Comparison of ENCODE assay signal across 8 cellular contexts in the genomic region with DNA sequence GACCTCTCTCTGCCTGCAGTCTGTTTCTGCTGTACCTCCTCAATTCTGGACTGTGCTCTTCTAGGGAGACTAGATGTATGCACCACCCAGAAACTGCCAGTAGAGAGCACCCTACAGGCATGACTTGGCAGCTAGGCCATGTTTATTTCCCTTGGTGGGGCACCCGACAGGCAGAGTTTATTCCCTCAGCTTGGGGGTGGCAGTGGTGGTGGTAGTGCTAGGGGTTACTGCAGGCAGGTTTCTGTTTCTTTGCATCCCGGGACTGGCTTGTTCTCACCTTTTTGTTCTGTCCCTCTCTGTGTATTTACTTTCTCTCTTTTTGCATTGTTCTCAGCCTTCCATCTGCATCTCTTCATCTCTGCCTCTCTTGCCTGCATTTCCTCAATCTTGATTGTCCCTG. TPM values are rescaled to one million over a fixed set of nuclear protein-coding genes. Genes with fewer than 3 reads are reported as not detected.
DNase-seq lines count a peak whose midpoint lies in the region; ATAC-seq, FAIRE-seq and TF ChIP-seq lines count a peak whose summit lies in the region.

No MANE protein-coding gene starts in this region.

- CTCF ChIA-PET in A673 (lab: Charles Lee): interaction anchor here (0.5 to 1.0 kb wide), 6 partner anchors 9 to 414 kb away, joined by 3 to 5 read pairs (median 4); no protein-coding TSS in a partner anchor
- CTCF ChIA-PET in GM12878 (lab: Yijun Ruan, JAX): interaction anchor here (0.6 to 20.4 kb wide), 26 partner anchors 9 to 278 kb away, joined by 3 to 486 read pairs (median 8); partner anchors contain the start of genes FMNL3, PRPF40B and TMBIM6

- FAIRE-seq in GM12891 (lab: Jason Lieb, UNC) (peak; percentile 88), GM12878 (lab: Jason Lieb, UNC) (peak; percentile 79)

- no peaks in the 10 kb centered on the region for H3K36me3 ChIP-seq in A673 (ENCODE audit: insufficient read depth, low read length, poor library complexity, severe bottlenecking)
- H3K36me3 ChIP-seq in MG63: no peaks in the 10 kb centered on the region
- no peaks in the 10 kb centered on the region; a peak in 1 of 4 replicates for H3K36me3 ChIP-seq in GM12878 (ENCODE audit: control insufficient read depth in 2 of 2, insufficient read depth in 2 of 2, low read length in 1 of 2)
- H3K36me3 ChIP-seq in gastrocnemius medialis: peaks cover 0 to 28% of the 10 kb centered on the region in 2 donors

- SMC1A ChIA-PET in GM12878 (lab: Charles Lee; ENCODE audit: uncharacterized antibody, unreplicated experiment): interaction anchor here (0.8 to 8.1 kb wide), 15 partner anchors 9 to 141 kb away, joined by 3 to 72 read pairs (median 5); partner anchors contain the start of gene FMNL3

- H3K4me1 ChIP-seq in A673 (ENCODE audit: insufficient read depth, low read length, poor library complexity, severe bottlenecking) (no peaks in the 10 kb centered on the region), GM12878 (ENCODE audit: control insufficient read depth, insufficient read depth, low read length) (peaks cover 3% of the 10 kb centered on the region; the same call in 1 of the 2 replicates), gastrocnemius medialis (peaks cover 10 to 20% of the 10 kb centered on the region in 2 donors)

- ATAC-seq in GM12878 (peak; percentile 93), gastrocnemius medialis (peak; percentile 80 to 81)

- BruUV-seq in A673 (replicated peaks; lab: Mats Ljungman, UMichigan) (no TSS peak), GM12878 (replicated peaks; lab: Mats Ljungman, UMichigan) (TSS peak; percentile 23)

- no peaks in the 10 kb centered on the region for H4K20me1 ChIP-seq in GM12878 (ENCODE audit: control insufficient read depth, insufficient read depth)

- POLR2A ChIA-PET in A673 (lab: Charles Lee; ENCODE audit: low non-redundant PET): no interaction called here
- POLR2A ChIA-PET in GM12878 (lab: Charles Lee): interaction anchor here (0.7 to 4.7 kb wide), 4 partner anchors 12 to 86 kb away, joined by 3 to 40 read pairs (median 4); partner anchors contain the start of gene FMNL3

- H3K27ac ChIP-seq in A673 (ENCODE audit: low read depth, low read length, poor library complexity, severe bottlenecking): no peak overlapping the region
- H3K27ac ChIP-seq in GM12878 (ENCODE audit: control insufficient read depth, insufficient read depth): no peak overlapping the region
- peak overlapping the region in 3 of 4 donors; percentile 10 to 39 (median 11) for H3K27ac ChIP-seq in gastrocnemius medialis

- DNase-seq in A673 (ENCODE audit: low spot score): peak; percentile 82
- peak; percentile 80 for DNase-seq in GM12891 (ENCODE audit: insufficient read length, low spot score)
- DNase-seq in MG63: peak; percentile 49
- peak; percentile 18 for DNase-seq in T-helper 9 cell
- DNase-seq in GM12878 (ENCODE audit: low read depth, low spot score): no peak
- DNase-seq in hippocampal formation (lab: John Stamatoyannopoulos, UW): peak; percentile 50 to 79
- peak; percentile 14 to 49 for DNase-seq in gastrocnemius medialis
- DNase-seq in NCI-H187 treated with DMSO at 0.1 percent for 48 hours (lab: John Stamatoyannopoulos, UW): no peak

- intact Hi-C loops in A673 (cut with micrococcal nuclease; ENCODE audit: unreplicated experiment): no loop called here
- intact Hi-C loops in GM12878 (cut with micrococcal nuclease; ENCODE audit: unreplicated experiment): loop anchor here (1.0 to 10.0 kb wide), 3 partner anchors 70 to 198 kb away; partner anchors contain the start of gene FMNL3
- intact Hi-C loops in gastrocnemius medialis (cut with DNase I; ENCODE audit: low total_unique reads): loop anchor here (2.0 kb wide), 1 partner anchor 70 kb away; the partner anchor contains the start of gene FMNL3

- no peak overlapping the region for H3K4me3 ChIP-seq in A673 (ENCODE audit: low read depth, low read length, poor library complexity, severe bottlenecking)
- no peak overlapping the region for H3K4me3 ChIP-seq in MG63
- H3K4me3 ChIP-seq in GM12878: no peak overlapping the region
- H3K4me3 ChIP-seq in gastrocnemius medialis: no peak overlapping the region

- H3K9ac ChIP-seq in GM12878 (ENCODE audit: control insufficient read depth, insufficient read depth, low read length): no peak overlapping the region

- peak; percentile 79 for TF ChIP-seq CTCF in A673 (conservative IDR thresholded peaks at IDR 0.05; ENCODE audit: low read depth, low read length)
- peak; percentile 73 to 77 (median 74) for TF ChIP-seq CTCF in GM12878 (IDR thresholded peaks at IDR 0.05 in 2 of 3, conservative IDR thresholded peaks at IDR 0.05 in 1 of 3; ENCODE audit: control insufficient read depth in 2 of 3, extremely low read depth in 1 of 3, insufficient read depth in 1 of 3, low read depth in 3 of 3, low read length in 3 of 3)
- peak; percentile 44 to 69 (median 54) for TF ChIP-seq CTCF in gastrocnemius medialis (IDR thresholded peaks at IDR 0.05 in 4 of 5, conservative IDR thresholded peaks at IDR 0.05 in 1 of 5)

- no peak overlapping the region for H3K4me2 ChIP-seq in GM12878 (ENCODE audit: control insufficient read depth, insufficient read depth)

- in situ Hi-C loops in GM12878 (cut with MboI): no loop called here
- in situ Hi-C loops in gastrocnemius medialis (cut with MboI; ENCODE audit: low sequenced_read_pairs in 4 of 4): no loop called here

- no peak overlapping the region for H2AFZ ChIP-seq in GM12878 (ENCODE audit: control insufficient read depth, low read depth, low read length)

- peak; percentile 84 for TF ChIP-seq RAD21 in GM12878 (IDR thresholded peaks at IDR 0.05; ENCODE audit: insufficient read depth, low read depth, low read length)

- 0% methylated on average over 2 of the region's 2 CpGs for WGBS in GM12878 (ENCODE audit: insufficient coverage, insufficient replicate concordance, low lambda C conversion rate, missing lambda C conversion rate)

- H3K79me2 ChIP-seq in GM12878 (ENCODE audit: control insufficient read depth, insufficient read depth, low read length): no peaks in the 10 kb centered on the region

- TF ChIP-seq POLR2A in GM12891 (IDR thresholded peaks at IDR 0.05; ENCODE audit: low read depth, low read length) (no peak), GM12878 (IDR thresholded peaks at IDR 0.05; ENCODE audit: low read depth, low read length) (no peak; the same call in 1 of the 2 replicates), gastrocnemius medialis (IDR thresholded peaks at IDR 0.05) (no peak)

- H3K27me3 ChIP-seq in A673 (replicated peaks; ENCODE audit: insufficient read depth, low read depth, low read length, poor library complexity) (no peaks in the 10 kb centered on the region), MG63 (no peaks in the 10 kb centered on the region), GM12878 (replicated peaks in 1 of 2; ENCODE audit: control insufficient read depth in 2 of 2, insufficient read depth in 2 of 2, low read length in 1 of 2) (no peaks in the 10 kb centered on the region), gastrocnemius medialis (no peaks in the 10 kb centered on the region)

- RAD21 ChIA-PET in GM12878 (lab: Charles Lee; ENCODE audit: unreplicated experiment): interaction anchor here (0.8 to 4.8 kb wide), 12 partner anchors 12 to 279 kb away, joined by 3 to 51 read pairs (median 4); partner anchors contain the start of gene FMNL3

- TF ChIP-seq EP300 in GM12878 (IDR thresholded peaks at IDR 0.05; ENCODE audit: borderline replicate concordance in 1 of 2, control insufficient read depth in 1 of 2, low read depth in 2 of 2, low read length in 2 of 2): no peak

- no peaks in the 10 kb centered on the region for H3K9me3 ChIP-seq in A673 (ENCODE audit: low read depth, low read length, poor library complexity, severe bottlenecking)
- H3K9me3 ChIP-seq in MG63: no peaks in the 10 kb centered on the region
- no peaks in the 10 kb centered on the region for H3K9me3 ChIP-seq in GM12878 (replicated peaks; ENCODE audit: control insufficient read depth, insufficient read depth, low read length)
- H3K9me3 ChIP-seq in gastrocnemius medialis: no peaks in the 10 kb centered on the region

RNA-seq across cellular contexts. Expression of gene PRPF40B, which starts 13.6 kb away (rescaled TPM):
- total RNA-seq in A673 (2021): 14.0 and 19.4 TPM in 2 replicates
- 6.6 TPM for polyA plus RNA-seq in GM12891 (2012; ENCODE audit: low read depth, missing spikeins)
- total RNA-seq in MG63 (2014; rRNA removed; shearing (Covaris generic); ENCODE audit: low replicate concordance): 4.8 and 8.6 TPM in 2 replicates
- 25.0 and 26.2 TPM in 2 replicates for total RNA-seq in GM12878 (2013; cell fraction: nucleolus; rRNA removed)
- total RNA-seq in GM12878 (2014; rRNA removed): 7.2 and 7.7 TPM in 2 replicates
- total RNA-seq in GM12878 (2014; rRNA removed; fragmentation: Illumina TruSeq; extraction: Trizol): 6.9 and 7.1 TPM in 2 replicates
- total RNA-seq in GM12878 (2021): 12.9 and 13.2 TPM in 2 replicates
- 1.7 TPM for polyA plus RNA-seq in GM12878 (2011; ENCODE audit: low read depth)
- polyA plus RNA-seq in GM12878 (2011; rRNA removed): 3.2 and 6.1 TPM in 2 replicates
- 4.1 and 5.3 TPM in 2 replicates for polyA plus RNA-seq in GM12878 (2011; cell fraction: cytosol; rRNA removed)
- polyA plus RNA-seq in GM12878 (2011; cell fraction: nucleus; rRNA removed): 39.1 and 43.0 TPM in 2 replicates
- 5.4 TPM in 2 replicates for polyA plus RNA-seq in GM12878 (2012)
- 3.2 and 6.7 TPM in 2 replicates for polyA plus RNA-seq in GM12878 (2014; fragmentation: Illumina TruSeq; extraction: Trizol)
- 1 to 10 TPM in 1 of 2 experiments, under 1 TPM in 1; 0.31 to 1.2 TPM for polyA plus RNA-seq in GM12878 (2014; fragmentation: Nextera tagmentation; extraction: Ambion mirVana)
- 8.5 and 11.0 TPM in 2 replicates for polyA plus RNA-seq in GM12878 (2014; rRNA removed)
- polyA plus RNA-seq in GM12878 (2016; fragmentation: Nextera tagmentation; extraction: Ambion mirVana): 10 to 100 TPM; 16.3 to 17.9 TPM
- polyA minus RNA-seq in GM12878 (2011; rRNA and poly(A)+ RNA removed): 6.8 and 10.0 TPM in 2 replicates
- 2.2 and 3.1 TPM in 2 replicates for polyA minus RNA-seq in GM12878 (2011; cell fraction: cytosol; rRNA and poly(A)+ RNA removed)
- polyA minus RNA-seq in GM12878 (2011; cell fraction: nucleus; rRNA and poly(A)+ RNA removed): 11.1 and 16.5 TPM in 2 replicates
- 10 to 100 TPM; 17.6 to 21.3 (median 20.2) TPM for total RNA-seq in gastrocnemius medialis

RNA-seq across cellular contexts. Expression of gene FAM186B, which starts 31.5 kb away (rescaled TPM):
- 0.19 and 0.20 TPM in 2 replicates for total RNA-seq in A673 (2021)
- polyA plus RNA-seq in GM12891 (2012; ENCODE audit: low read depth, missing spikeins): 0.92 TPM
- total RNA-seq in MG63 (2014; rRNA removed; shearing (Covaris generic); ENCODE audit: low replicate concordance): not detected in 2 replicates
- 0.29 and 0.77 TPM in 2 replicates for total RNA-seq in GM12878 (2013; cell fraction: nucleolus; rRNA removed)
- 0.51 and 0.87 TPM in 2 replicates for total RNA-seq in GM12878 (2014; rRNA removed)
- 0.58 and 0.60 TPM in 2 replicates for total RNA-seq in GM12878 (2014; rRNA removed; fragmentation: Illumina TruSeq; extraction: Trizol)
- 0.48 and 0.69 TPM in 2 replicates for total RNA-seq in GM12878 (2021)
- 0.34 TPM for polyA plus RNA-seq in GM12878 (2011; ENCODE audit: low read depth)
- polyA plus RNA-seq in GM12878 (2011; rRNA removed): 0.10 and 0.20 TPM in 2 replicates
- 0.09 and 0.13 TPM in 2 replicates for polyA plus RNA-seq in GM12878 (2011; cell fraction: cytosol; rRNA removed)
- polyA plus RNA-seq in GM12878 (2011; cell fraction: nucleus; rRNA removed): 0.63 and 0.72 TPM in 2 replicates
- 0.55 and 1.1 TPM in 2 replicates for polyA plus RNA-seq in GM12878 (2012)
- polyA plus RNA-seq in GM12878 (2014; fragmentation: Illumina TruSeq; extraction: Trizol): 0.46 and 0.51 TPM in 2 replicates
- polyA plus RNA-seq in GM12878 (2014; fragmentation: Nextera tagmentation; extraction: Ambion mirVana): under 1 TPM; 0.13 to 0.42 TPM
- 0.45 and 0.51 TPM in 2 replicates for polyA plus RNA-seq in GM12878 (2014; rRNA removed)
- under 1 TPM; 0.57 to 0.79 TPM for polyA plus RNA-seq in GM12878 (2016; fragmentation: Nextera tagmentation; extraction: Ambion mirVana)
- 0.22 and 0.57 TPM in 2 replicates for polyA minus RNA-seq in GM12878 (2011; rRNA and poly(A)+ RNA removed)
- polyA minus RNA-seq in GM12878 (2011; cell fraction: cytosol; rRNA and poly(A)+ RNA removed): not detected in 2 replicates
- polyA minus RNA-seq in GM12878 (2011; cell fraction: nucleus; rRNA and poly(A)+ RNA removed): 0.19 and 0.24 TPM in 2 replicates
- total RNA-seq in gastrocnemius medialis: 1 to 10 TPM in 1 of 4 donors, under 1 TPM in 3; 0.31 to 1.0 (median 0.70) TPM

Comparison
In these comparisons a context has a peak if more than half of its experiments do, and no peak if none do; other contexts are left out.
1. DNase-seq: peak in A673 (single experiment), GM12891 (single experiment), MG63 (single experiment), T-helper 9 cell (single experiment), hippocampal formation (2 of 2) and gastrocnemius medialis (2 of 2); none in GM12878 (single experiment) and NCI-H187 treated with DMSO at 0.1 percent for 48 hours (single experiment).
2. H3K27ac ChIP-seq: peak in gastrocnemius medialis (3 of 4); none in A673 (single experiment) and GM12878 (single experiment).
3. Peak in every context shown above with its lines, with median percentiles within 50 percentile points of each other: CTCF ChIP-seq.